9 cellular contexts compared by ENCODE assay signal in the genomic region with DNA sequence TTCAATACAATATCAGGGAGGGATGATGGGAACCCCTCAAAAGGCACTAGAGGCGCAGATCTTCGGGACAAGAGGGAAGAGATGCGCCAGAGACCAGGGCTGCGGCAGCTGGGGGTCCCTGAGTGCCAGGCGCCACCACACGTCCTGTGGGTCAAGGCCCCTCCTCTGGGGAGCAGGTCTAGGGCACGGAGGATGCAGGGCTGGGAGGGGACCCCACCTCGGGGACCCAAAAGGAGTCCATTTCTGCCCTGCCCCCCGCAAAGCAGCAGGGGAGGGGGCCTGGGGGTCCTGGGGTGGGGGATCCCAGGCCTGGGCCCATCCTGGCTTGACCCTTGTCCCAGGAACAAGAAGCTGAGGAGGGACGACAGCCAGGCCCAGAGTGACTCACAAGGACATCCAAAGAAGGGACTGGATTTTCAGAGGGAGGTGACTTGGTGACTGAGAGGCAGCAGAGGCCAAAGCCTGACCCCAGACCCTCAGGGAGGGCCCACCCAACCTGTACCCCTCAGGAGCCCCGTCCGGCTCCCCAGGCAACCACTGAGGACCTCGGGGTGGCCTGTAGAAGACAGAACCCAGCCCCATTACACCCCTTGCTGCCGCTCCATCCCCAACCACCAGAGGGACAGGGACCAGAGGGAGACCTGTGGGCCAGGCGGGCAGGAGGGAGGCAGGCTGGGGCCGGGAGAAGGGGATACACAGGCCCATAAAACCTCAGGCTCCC. TPM values are rescaled to one million over a fixed set of nuclear protein-coding genes. Genes with fewer than 3 reads are reported as not detected.
DNase-seq lines count a peak whose midpoint lies in the region; ATAC-seq and TF ChIP-seq lines count a peak whose summit lies in the region.
"Had no signal": no experiment of that assay in that cellular context is flagged by ENCODE, and none has a peak within 500 bp of the region (broad histone marks: within the 10 kb centered on the region; RNA-seq: fewer than 3 reads in every experiment).

No MANE protein-coding gene starts in this region.

- TF ChIP-seq EP300 in stomach (IDR thresholded peaks at IDR 0.05) = no peak

- H3K27me3 ChIP-seq in stomach = no peaks in the 10 kb centered on the region

- H3K9me3 Mint-ChIP-seq in activated naive CD4-positive, alpha-beta T cell treated with anti-CD3 and anti-CD28 coated beads, Interleukin-2, amount 50 U/mL, for 72 hours = no peaks in the 10 kb centered on the region
- H3K9me3 Mint-ChIP-seq: T-helper 1 cell treated with Interleukin-12 subunit alpha and Interleukin-12 subunit beta and Interleukin-4 antibody, amounts not matched to agents 30 μg/mL and 1 μg/mL, for 36 hours had no signal

- peaks cover 54 to 99% (median 97%) of the 10 kb centered on the region in 4 donors for H3K36me3 ChIP-seq in stomach

- no peak overlapping the region for H3K27ac Mint-ChIP-seq in activated naive CD4-positive, alpha-beta T cell treated with anti-CD3 and anti-CD28 coated beads, Interleukin-2, amount 50 U/mL, for 72 hours
- H3K27ac Mint-ChIP-seq: T-helper 1 cell treated with Interleukin-12 subunit alpha and Interleukin-12 subunit beta and Interleukin-4 antibody, amounts not matched to agents 30 μg/mL and 1 μg/mL, for 36 hours had no signal

- H3K9me3 ChIP-seq in stomach = no peaks in the 10 kb centered on the region

- no peak overlapping the region for H3K4me3 ChIP-seq in stomach

- 68 to 78% (median 72%) methylated on average over 12 to 16 of the region's 16 CpGs for WGBS in stomach, 5 donors

- H3K4me1 ChIP-seq in stomach = peaks cover 5 to 54% (median 31%) of the 10 kb centered on the region in 4 donors

- DNase-seq in DMS 273 (lab: John Stamatoyannopoulos, UW; ENCODE audit: unreplicated experiment) (peak; percentile 77), DMS 273 treated with DMSO at 0.1 percent for 48 hours (lab: John Stamatoyannopoulos, UW) (no peak), MV-4-11 (lab: John Stamatoyannopoulos, UW) (peak; percentile 16), iPS-NIHi11 (ENCODE audit: low spot score) (peak; percentile 81), stomach (no peak)
- DNase-seq in activated naive CD4-positive, alpha-beta T cell treated with anti-CD3 and anti-CD28 coated beads, Interleukin-2, amount 50 U/mL, for 72 hours (ENCODE audit: low spot score in 2 of 2) = peak in 1 of 2 donors; percentile 49
- no peak for DNase-seq in effector CD4-positive, alpha-beta T cell

- peak overlapping the region in 4 of 5 donors; percentile 31 to 69 (median 62) for H3K27ac ChIP-seq in stomach

- peak; percentile 23 to 43 for ATAC-seq in activated naive CD4-positive, alpha-beta T cell treated with anti-CD3 and anti-CD28 coated beads, Interleukin-2, amount 50 U/mL, for 72 hours
- ATAC-seq in HG02763 (IDR thresholded peaks at IDR 0.05; ENCODE audit: unreplicated experiment) = no peak

- TF ChIP-seq CTCF in stomach (IDR thresholded peaks at IDR 0.05) = peak in 4 of 7 experiments; percentile 37 to 50 (median 46)

- TF ChIP-seq POLR2A in stomach (IDR thresholded peaks at IDR 0.05) = no peak

- no peaks in the 10 kb centered on the region for H3K36me3 Mint-ChIP-seq in activated naive CD4-positive, alpha-beta T cell treated with anti-CD3 and anti-CD28 coated beads, Interleukin-2, amount 50 U/mL, for 72 hours

- intact Hi-C loops in stomach (cut with DNase I; ENCODE audit: low total_unique reads) = no loop called here

RNA-seq across cellular contexts. Expression of gene LRSAM1, which starts 54.2 kb away (rescaled TPM):
- 10 to 100 TPM; 20.1 to 24.4 TPM for total RNA-seq in activated naive CD4-positive, alpha-beta T cell treated with anti-CD3 and anti-CD28 coated beads, Interleukin-2, amount 50 U/mL, for 72 hours
- 100 to 1,000 TPM in 1 of 5 donors, 10 to 100 TPM in 3, 1 to 10 TPM in 1; 7.2 to 138 (median 28.6) TPM for total RNA-seq in stomach
- 10 to 100 TPM; 12.8 to 15.0 (median 13.0) TPM for polyA plus RNA-seq in stomach

RNA-seq across cellular contexts. Expression of gene RPL12, which starts 54.4 kb away (rescaled TPM):
- total RNA-seq in activated naive CD4-positive, alpha-beta T cell treated with anti-CD3 and anti-CD28 coated beads, Interleukin-2, amount 50 U/mL, for 72 hours = 1,000 to 10,000 TPM; 1,789 to 1,979 TPM
- 1,000 to 10,000 TPM in 4 of 5 donors, 100 to 1,000 TPM in 1; 187 to 1,693 (median 1,211) TPM for total RNA-seq in stomach
- 1,000 to 10,000 TPM; 3,146 to 4,806 (median 4,080) TPM for polyA plus RNA-seq in stomach

Comparison
In these comparisons a context has a peak if more than half of its experiments do, and no peak if none do; other contexts are left out.
1. DNase-seq: peak in DMS 273 (single experiment), MV-4-11 (single experiment) and iPS-NIHi11 (single experiment); none in DMS 273 treated with DMSO at 0.1 percent for 48 hours (single experiment), stomach (single experiment) and effector CD4-positive, alpha-beta T cell (single experiment).